In the genomic region with DNA sequence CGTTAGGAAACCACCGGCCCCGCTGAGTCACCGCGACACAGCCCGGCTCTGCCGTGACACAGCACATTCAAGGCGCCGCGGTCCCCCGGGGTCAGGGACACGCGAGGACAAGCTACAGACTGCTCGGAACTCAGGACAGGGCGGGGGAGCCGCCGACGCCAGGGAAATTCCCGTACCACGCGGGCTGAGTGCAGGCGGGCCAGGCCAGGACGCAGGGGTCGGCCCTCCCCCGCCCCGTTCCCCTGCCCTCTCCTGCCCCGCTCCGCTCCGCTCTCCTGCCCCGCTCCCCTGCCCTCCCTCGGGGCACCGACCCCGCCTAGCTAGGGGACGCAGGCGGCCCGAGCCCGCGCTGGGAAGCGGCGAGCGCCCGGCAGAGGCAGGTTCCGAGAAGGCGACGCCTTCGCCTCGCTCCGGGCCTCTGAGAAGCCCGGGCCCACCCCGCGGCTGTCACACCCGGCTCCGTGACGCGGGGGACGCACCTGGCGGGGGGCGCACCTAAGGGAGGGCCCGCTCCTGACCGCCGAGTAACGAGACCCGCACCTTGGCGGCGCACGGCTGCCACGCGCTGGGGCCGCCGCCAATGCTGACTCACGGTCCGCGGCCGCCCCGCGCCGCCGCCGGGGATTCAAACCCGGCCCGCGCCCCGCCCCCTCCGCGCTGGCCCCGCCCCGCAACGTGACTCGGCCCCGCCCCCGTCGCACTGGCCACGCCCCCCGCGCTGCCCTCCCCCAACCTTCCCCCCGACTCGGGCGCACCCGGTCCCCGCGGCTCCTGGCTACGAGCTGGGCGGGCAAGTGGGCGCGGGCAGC, we compare ENCODE assay signal across 8 cellular contexts. TPM values are rescaled to one million over a fixed set of nuclear protein-coding genes. Genes with fewer than 3 reads are reported as not detected.
DNase-seq lines count a peak whose midpoint lies in the region; ATAC-seq lines count a peak whose summit lies in the region.

No MANE protein-coding gene starts in this region.

- H3K27ac Mint-ChIP-seq in CD8-positive, alpha-beta memory T cell = peak overlapping the region in 7 of 8 donors; percentile 44 to 94 (median 67)
- H3K27ac Mint-ChIP-seq in activated CD4-positive, alpha-beta memory T cell treated with anti-CD3 and anti-CD28 coated beads for 36 hours = peak overlapping the region; percentile 90

- peaks cover 11 to 23% (median 14%) of the 10 kb centered on the region in 3 donors for H3K4me1 Mint-ChIP-seq in CD8-positive, alpha-beta memory T cell
- H3K4me1 Mint-ChIP-seq in activated CD4-positive, alpha-beta memory T cell treated with anti-CD3 and anti-CD28 coated beads for 36 hours (ENCODE audit: low read depth) = peaks cover 20% of the 10 kb centered on the region

- ATAC-seq in GM21825 (IDR thresholded peaks at IDR 0.05; ENCODE audit: unreplicated experiment) = peak; percentile 40
- no peak for ATAC-seq in HG03457 (IDR thresholded peaks at IDR 0.05; ENCODE audit: unreplicated experiment)

- CTCF ChIA-PET in CD8-positive, alpha-beta memory T cell (lab: Charles Lee) = interaction anchor here (0.5 to 4.2 kb wide), 3 partner anchors 15 to 78 kb away, joined by 3 to 18 read pairs (median 6); no protein-coding TSS in a partner anchor
- CTCF ChIA-PET in activated CD4-positive, alpha-beta memory T cell treated with anti-CD3 and anti-CD28 coated beads for 36 hours (lab: Charles Lee) = interaction anchor here (1.1 to 4.9 kb wide), 5 partner anchors 9 to 42 kb away, joined by 3 to 49 read pairs (median 5); a partner anchor contains a TSS

- peaks cover 0 to 1% of the 10 kb centered on the region in 2 donors for H3K27me3 Mint-ChIP-seq in CD8-positive, alpha-beta memory T cell
- no peaks in the 10 kb centered on the region for H3K27me3 Mint-ChIP-seq in activated CD4-positive, alpha-beta memory T cell treated with anti-CD3 and anti-CD28 coated beads for 36 hours

- POLR2A ChIA-PET in CD8-positive, alpha-beta memory T cell (lab: Charles Lee) = no interaction called here
- POLR2A ChIA-PET in activated CD4-positive, alpha-beta memory T cell treated with anti-CD3 and anti-CD28 coated beads for 36 hours (lab: Charles Lee) = interaction anchor here (0.7 to 1.8 kb wide), 11 partner anchors 10 to 403 kb away, joined by 3 to 6 read pairs (median 4); a partner anchor contains a TSS

- peak overlapping the region; percentile 59 for H3K27ac ChIP-seq in CD8-positive, alpha-beta memory T cell (ENCODE audit: low read depth, low read length)
- H3K27ac ChIP-seq in ectodermal cell (ENCODE audit: insufficient read depth, low read depth, low read length, poor library complexity, severe bottlenecking) = no peak overlapping the region

- no peaks in the 10 kb centered on the region for H3K9me3 ChIP-seq in CD8-positive, alpha-beta memory T cell (ENCODE audit: low read length)
- H3K9me3 ChIP-seq in ectodermal cell (ENCODE audit: control insufficient read depth, low read length) = no peaks in the 10 kb centered on the region

- peaks cover 9% of the 10 kb centered on the region for H3K4me1 ChIP-seq in CD8-positive, alpha-beta memory T cell (ENCODE audit: insufficient read depth, low read length)
- H3K4me1 ChIP-seq in ectodermal cell (ENCODE audit: control insufficient read depth, insufficient read depth, low read length) = peaks cover 14% of the 10 kb centered on the region

- intact Hi-C loops in activated CD4-positive, alpha-beta memory T cell treated with anti-CD3 and anti-CD28 coated beads for 36 hours (cut with micrococcal nuclease) = loop anchor here (2.0 kb wide), 1 partner anchor 42 kb away; a partner anchor contains a TSS

- DNase-seq in CD8-positive, alpha-beta memory T cell = peak; percentile 58 to 78 (median 59)
- DNase-seq in NCI-H226 = peak; percentile 56
- peak; percentile 85 for DNase-seq in activated CD4-positive, alpha-beta memory T cell treated with anti-CD3 and anti-CD28 coated beads for 36 hours
- DNase-seq in medulla oblongata (ENCODE audit: extremely low spot score) = peak; percentile 48
- peak; percentile 39 to 81 (median 60) for DNase-seq in stimulated activated CD4-positive, alpha-beta T cell treated with anti-CD3 and anti-CD28 coated beads, TNF-alpha, amount 100 ng/mL, for 48 hours (ENCODE audit: low read depth in 3 of 3)

- no peaks in the 10 kb centered on the region for H3K27me3 ChIP-seq in CD8-positive, alpha-beta memory T cell (ENCODE audit: insufficient read depth, low read length, poor library complexity, severe bottlenecking)
- peaks cover 14% of the 10 kb centered on the region for H3K27me3 ChIP-seq in ectodermal cell (ENCODE audit: control insufficient read depth, insufficient read depth, low read length, poor library complexity, severe bottlenecking)

- 0% methylated on average over 105 of the region's 105 CpGs for WGBS in ectodermal cell, 2 experiments

- H3K4me3 ChIP-seq in CD8-positive, alpha-beta memory T cell (ENCODE audit: low read length) = no peak overlapping the region
- peak overlapping the region; percentile 67 for H3K4me3 ChIP-seq in ectodermal cell (ENCODE audit: insufficient read depth, low read depth, low read length)

- H3K36me3 Mint-ChIP-seq in CD8-positive, alpha-beta memory T cell = peaks cover 0 to 44% (median 3%) of the 10 kb centered on the region in 3 donors
- H3K36me3 Mint-ChIP-seq in activated CD4-positive, alpha-beta memory T cell treated with anti-CD3 and anti-CD28 coated beads for 36 hours = peaks cover 6% of the 10 kb centered on the region

- no peaks in the 10 kb centered on the region for H3K36me3 ChIP-seq in CD8-positive, alpha-beta memory T cell (ENCODE audit: insufficient read depth, low read length)
- no peaks in the 10 kb centered on the region for H3K36me3 ChIP-seq in ectodermal cell (ENCODE audit: control insufficient read depth, insufficient read depth, low read length)

- no peaks in the 10 kb centered on the region for H3K9me3 Mint-ChIP-seq in CD8-positive, alpha-beta memory T cell
- no peaks in the 10 kb centered on the region for H3K9me3 Mint-ChIP-seq in activated CD4-positive, alpha-beta memory T cell treated with anti-CD3 and anti-CD28 coated beads for 36 hours

- peak overlapping the region; percentile 19 to 78 (median 63) for H3K4me3 Mint-ChIP-seq in CD8-positive, alpha-beta memory T cell
- H3K4me3 Mint-ChIP-seq in activated CD4-positive, alpha-beta memory T cell treated with anti-CD3 and anti-CD28 coated beads for 36 hours = peak overlapping the region; percentile 87

RNA-seq across cellular contexts. Expression of a gene that starts 27.5 kb away (rescaled TPM):
- 10 to 100 TPM; 32.3 to 34.4 TPM for total RNA-seq in CD8-positive, alpha-beta memory T cell
- 63.3 TPM for polyA plus RNA-seq in CD8-positive, alpha-beta memory T cell
- total RNA-seq in activated CD4-positive, alpha-beta memory T cell treated with anti-CD3 and anti-CD28 coated beads for 36 hours = 10 to 100 TPM; 19.0 to 19.1 TPM
- polyA plus RNA-seq in ectodermal cell (2013, experiment 1 of 4) = 34.7 TPM
- 34.0 TPM for polyA plus RNA-seq in ectodermal cell (2013, experiment 2 of 4)
- 23.3 TPM for polyA plus RNA-seq in ectodermal cell (2013, experiment 3 of 4)
- polyA plus RNA-seq in ectodermal cell (2013, experiment 4 of 4) = 30.5 TPM

RNA-seq across cellular contexts. Expression of a gene that starts 27.6 kb away (rescaled TPM):
- 100 to 1,000 TPM in 1 of 2 experiments, 10 to 100 TPM in 1; 91.8 to 102 TPM for total RNA-seq in CD8-positive, alpha-beta memory T cell
- 109 TPM for polyA plus RNA-seq in CD8-positive, alpha-beta memory T cell
- 10 to 100 TPM; 59.6 to 60.8 TPM for total RNA-seq in activated CD4-positive, alpha-beta memory T cell treated with anti-CD3 and anti-CD28 coated beads for 36 hours
- polyA plus RNA-seq in ectodermal cell (2013, experiment 1 of 4) = 48.1 TPM
- 47.3 TPM for polyA plus RNA-seq in ectodermal cell (2013, experiment 2 of 4)
- polyA plus RNA-seq in ectodermal cell (2013, experiment 3 of 4) = 46.4 TPM
- polyA plus RNA-seq in ectodermal cell (2013, experiment 4 of 4) = 49.2 TPM

RNA-seq across cellular contexts. Expression of a gene that starts 35.2 kb away (rescaled TPM):
- 10 to 100 TPM; 32.9 to 38.0 TPM for total RNA-seq in CD8-positive, alpha-beta memory T cell
- polyA plus RNA-seq in CD8-positive, alpha-beta memory T cell = 8.1 TPM
- 10 to 100 TPM; 26.0 to 33.4 TPM for total RNA-seq in activated CD4-positive, alpha-beta memory T cell treated with anti-CD3 and anti-CD28 coated beads for 36 hours
- polyA plus RNA-seq in ectodermal cell (2013, experiment 1 of 4) = 22.6 TPM
- polyA plus RNA-seq in ectodermal cell (2013, experiment 2 of 4) = 24.0 TPM
- polyA plus RNA-seq in ectodermal cell (2013, experiment 3 of 4) = 18.7 TPM
- 17.2 TPM for polyA plus RNA-seq in ectodermal cell (2013, experiment 4 of 4)

RNA-seq across cellular contexts. Expression of a gene that starts 41.3 kb away (rescaled TPM):
- total RNA-seq in CD8-positive, alpha-beta memory T cell = 10 to 100 TPM; 27.0 to 27.2 TPM
- 33.7 TPM for polyA plus RNA-seq in CD8-positive, alpha-beta memory T cell
- total RNA-seq in activated CD4-positive, alpha-beta memory T cell treated with anti-CD3 and anti-CD28 coated beads for 36 hours = 10 to 100 TPM; 14.1 to 15.0 TPM
- polyA plus RNA-seq in ectodermal cell (2013, experiment 1 of 4) = 15.8 TPM
- polyA plus RNA-seq in ectodermal cell (2013, experiment 2 of 4) = 14.2 TPM
- 17.1 TPM for polyA plus RNA-seq in ectodermal cell (2013, experiment 3 of 4)
- polyA plus RNA-seq in ectodermal cell (2013, experiment 4 of 4) = 16.5 TPM

RNA-seq across cellular contexts. Expression of a gene that starts 45.8 kb away (rescaled TPM):
- total RNA-seq in CD8-positive, alpha-beta memory T cell = 1 to 10 TPM; 7.2 to 7.5 TPM
- 8.3 TPM for polyA plus RNA-seq in CD8-positive, alpha-beta memory T cell
- total RNA-seq in activated CD4-positive, alpha-beta memory T cell treated with anti-CD3 and anti-CD28 coated beads for 36 hours = under 1 TPM; 0.17 to 0.31 TPM
- polyA plus RNA-seq in ectodermal cell (2013, experiment 1 of 4) = 4.6 TPM
- polyA plus RNA-seq in ectodermal cell (2013, experiment 2 of 4) = 6.2 TPM
- 6.1 TPM for polyA plus RNA-seq in ectodermal cell (2013, experiment 3 of 4)
- 8.9 TPM for polyA plus RNA-seq in ectodermal cell (2013, experiment 4 of 4)
